Comparison of ENCODE assay signal across 17 cellular contexts in genomic region chr17:77857613-77858012, GRCh38.
DNase-seq lines count a peak whose midpoint lies in the region; ATAC-seq and FAIRE-seq lines count a peak whose summit lies in the region.
"Had no signal": no experiment of that assay in that cellular context is flagged by ENCODE, and none has a peak within 500 bp of the region (broad histone marks: within the 10 kb centered on the region; RNA-seq: fewer than 3 reads in every experiment).

No MANE protein-coding gene starts in this region.

- H3K36me3 Mint-ChIP-seq in activated T-cell treated with anti-CD3 and anti-CD28 coated beads, Interleukin-2, amount 50 U/mL, for 24 hours (ENCODE audit: low read depth), result no peaks in the 10 kb centered on the region
- H3K36me3 Mint-ChIP-seq in naive thymus-derived CD8-positive, alpha-beta T cell, result no peaks in the 10 kb centered on the region

- POLR2A ChIA-PET in naive thymus-derived CD8-positive, alpha-beta T cell (lab: Charles Lee), result no interaction called here

- peaks cover 27% of the 10 kb centered on the region for H3K4me1 Mint-ChIP-seq in activated T-cell treated with anti-CD3 and anti-CD28 coated beads, Interleukin-2, amount 50 U/mL, for 24 hours (ENCODE audit: low read depth)
- H3K4me1 Mint-ChIP-seq in naive thymus-derived CD8-positive, alpha-beta T cell, result peaks cover 33 to 44% (median 38%) of the 10 kb centered on the region in 4 donors

- H3K27me3 Mint-ChIP-seq in activated T-cell treated with anti-CD3 and anti-CD28 coated beads, Interleukin-2, amount 50 U/mL, for 24 hours, result no peaks in the 10 kb centered on the region
- peaks cover 0 to 5% (median 0%) of the 10 kb centered on the region in 5 donors for H3K27me3 Mint-ChIP-seq in naive thymus-derived CD8-positive, alpha-beta T cell

- ATAC-seq in naive thymus-derived CD8-positive, alpha-beta T cell, result peak; percentile 61 to 95
- no peak for ATAC-seq in GM18870 (IDR thresholded peaks at IDR 0.05; ENCODE audit: unreplicated experiment)
- ATAC-seq: gastrocnemius medialis had no signal

- peak overlapping the region; percentile 34 for H3K27ac Mint-ChIP-seq in activated T-cell treated with anti-CD3 and anti-CD28 coated beads, Interleukin-2, amount 50 U/mL, for 24 hours
- H3K27ac Mint-ChIP-seq in naive thymus-derived CD8-positive, alpha-beta T cell, result peak overlapping the region in 2 of 10 donors; percentile 75 to 82
- H3K27ac Mint-ChIP-seq: T-helper 1 cell treated with Interleukin-12 subunit alpha and Interleukin-12 subunit beta and Interleukin-4 antibody, amounts not matched to agents 30 μg/mL and 1 μg/mL, for 36 hours had no signal

- H3K9me3 Mint-ChIP-seq in activated T-cell treated with anti-CD3 and anti-CD28 coated beads, Interleukin-2, amount 50 U/mL, for 24 hours, result no peaks in the 10 kb centered on the region
- H3K9me3 Mint-ChIP-seq in naive thymus-derived CD8-positive, alpha-beta T cell, result peaks cover 0 to 10% (median 0%) of the 10 kb centered on the region in 9 donors
- H3K9me3 Mint-ChIP-seq: T-helper 1 cell treated with Interleukin-12 subunit alpha and Interleukin-12 subunit beta and Interleukin-4 antibody, amounts not matched to agents 30 μg/mL and 1 μg/mL, for 36 hours had no signal

- no peak for DNase-seq in activated T-cell treated with anti-CD3 and anti-CD28 coated beads, Interleukin-2, amount 50 U/mL, for 24 hours
- DNase-seq in activated T-cell treated with anti-CD3 and anti-CD28 coated beads, Interleukin-2, amount 50 U/mL, for 48 hours, result no peak
- DNase-seq in HTR-8/SVneo (ENCODE audit: insufficient read length, low spot score) (no peak), NCI-H2227 (lab: John Stamatoyannopoulos, UW; ENCODE audit: unreplicated experiment) (no peak)
- DNase-seq in activated naive CD4-positive, alpha-beta T cell treated with Interleukin-2 at 50 U/mL for 16 hours, result peak; percentile 29
- no peak for DNase-seq in naive thymus-derived CD8-positive, alpha-beta T cell
- DNase-seq: activated gamma-delta T cell; DMS153; effector CD8-positive, alpha-beta T cell; gastrocnemius medialis; kidney glomerular epithelial cell; NCI-H2171; NCI-H774; OCI-M1 had no signal

- peak; percentile 9 for FAIRE-seq in HTR-8/SVneo (lab: Jason Lieb, UNC)
- FAIRE-seq: G401.6 had no signal

- no peak overlapping the region for H3K4me3 Mint-ChIP-seq in activated T-cell treated with anti-CD3 and anti-CD28 coated beads, Interleukin-2, amount 50 U/mL, for 24 hours
- peak overlapping the region in 1 of 10 donors; percentile 24 for H3K4me3 Mint-ChIP-seq in naive thymus-derived CD8-positive, alpha-beta T cell
- H3K4me3 Mint-ChIP-seq: T-helper 1 cell treated with Interleukin-12 subunit alpha and Interleukin-12 subunit beta and Interleukin-4 antibody, amounts not matched to agents 30 μg/mL and 1 μg/mL, for 36 hours had no signal
